11 cellular contexts compared by ENCODE assay signal in the genomic region with DNA sequence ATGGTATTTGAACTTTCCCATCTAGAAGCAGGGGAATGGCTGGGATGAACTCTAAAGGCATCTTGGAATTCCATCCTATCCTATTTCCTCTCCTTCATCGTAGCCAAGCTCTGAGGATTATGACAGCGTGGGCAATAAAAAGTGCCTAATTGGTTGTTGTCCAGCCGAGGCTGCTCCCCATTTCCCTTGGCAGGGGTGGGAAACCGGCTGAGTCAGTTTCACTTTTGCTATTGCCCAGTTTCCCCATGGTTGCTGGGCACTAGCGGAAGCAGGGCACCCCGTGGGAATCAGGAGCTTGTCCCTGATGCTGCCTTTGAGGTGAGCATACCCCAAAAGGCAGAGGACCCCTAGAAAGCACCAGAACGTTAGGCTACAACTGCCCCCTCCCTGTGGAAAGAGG. TPM values are rescaled to one million over a fixed set of nuclear protein-coding genes. Genes with fewer than 3 reads are reported as not detected.
DNase-seq lines count a peak whose midpoint lies in the region; ATAC-seq and TF ChIP-seq lines count a peak whose summit lies in the region.
"Had no signal": no experiment of that assay in that cellular context is flagged by ENCODE, and none has a peak within 500 bp of the region (broad histone marks: within the 10 kb centered on the region; RNA-seq: fewer than 3 reads in every experiment).

No MANE protein-coding gene starts in this region.

- H3K9me3 Mint-ChIP-seq in stimulated activated effector memory CD8-positive, alpha-beta T cell treated with anti-CD3 and anti-CD28 coated beads, Interleukin-12 subunit alpha, Interleukin-12 subunit beta, amount 100 ng/mL, for 72 hours, result no peaks in the 10 kb centered on the region

- peak overlapping the region in 2 of 3 donors; percentile 16 to 44 for H3K9ac ChIP-seq in skeletal muscle tissue (ENCODE audit: low read depth in 1 of 3, low read length in 3 of 3)

- CTCF ChIA-PET in RWPE1 (lab: Yijun Ruan, JAX), result interaction anchor here (0.6 to 6.1 kb wide), 2 partner anchors 40 to 70 kb away, joined by 3 to 78 read pairs; a partner anchor contains a TSS

- H3K27me3 ChIP-seq in skeletal muscle tissue (ENCODE audit: control insufficient read depth in 3 of 3, insufficient read depth in 3 of 3, low read length in 3 of 3), result peaks cover 12 to 32% (median 21%) of the 10 kb centered on the region in 3 donors

- no peaks in the 10 kb centered on the region for H3K36me3 Mint-ChIP-seq in stimulated activated effector memory CD8-positive, alpha-beta T cell treated with anti-CD3 and anti-CD28 coated beads, Interleukin-12 subunit alpha, Interleukin-12 subunit beta, amount 100 ng/mL, for 72 hours

- H3K27ac ChIP-seq in RWPE1 (peak overlapping the region; percentile 50), skeletal muscle tissue (ENCODE audit: low read depth, low read length) (no peak overlapping the region)

- no peak for ATAC-seq in stimulated activated effector memory CD8-positive, alpha-beta T cell treated with anti-CD3 and anti-CD28 coated beads, Interleukin-12 subunit alpha, Interleukin-12 subunit beta, amount 100 ng/mL, for 72 hours

- H3K36me3 ChIP-seq in skeletal muscle tissue (ENCODE audit: control insufficient read depth in 3 of 3, insufficient read depth in 3 of 3, low read length in 3 of 3), result no peaks in the 10 kb centered on the region

- no peak overlapping the region for H3K4me3 Mint-ChIP-seq in stimulated activated effector memory CD8-positive, alpha-beta T cell treated with anti-CD3 and anti-CD28 coated beads, Interleukin-12 subunit alpha, Interleukin-12 subunit beta, amount 100 ng/mL, for 72 hours

- H3K9me3 ChIP-seq in skeletal muscle tissue (ENCODE audit: control insufficient read depth in 3 of 3, low read length in 3 of 3), result no peaks in the 10 kb centered on the region

- no peak for TF ChIP-seq CTCF in RWPE1 (conservative IDR thresholded peaks at IDR 0.05; ENCODE audit: low read depth)

- peaks cover 13% of the 10 kb centered on the region for H3K4me1 Mint-ChIP-seq in stimulated activated effector memory CD8-positive, alpha-beta T cell treated with anti-CD3 and anti-CD28 coated beads, Interleukin-12 subunit alpha, Interleukin-12 subunit beta, amount 100 ng/mL, for 72 hours

- POLR2A ChIA-PET in RWPE1 (lab: Yijun Ruan, JAX; ENCODE audit: low non-redundant PET), result no interaction called here

- peak; percentile 15 for DNase-seq in CD1c-positive myeloid dendritic cell (ENCODE audit: extremely low spot score)
- no peak for DNase-seq in RWPE1 (ENCODE audit: low spot score)
- peak; percentile 44 for DNase-seq in hepatic stellate cell (ENCODE audit: low spot score)
- no peak for DNase-seq in stimulated activated effector memory CD8-positive, alpha-beta T cell treated with anti-CD3 and anti-CD28 coated beads, Interleukin-12 subunit alpha, Interleukin-12 subunit beta, amount 100 ng/mL, for 72 hours (ENCODE audit: low spot score in 2 of 2)
- DNase-seq in inferior parietal cortex (ENCODE audit: extremely low spot score), result no peak
- DNase-seq in NOMO-1 treated with dmso at 0.1 percent for 144 hours (lab: John Stamatoyannopoulos, UW; ENCODE audit: unreplicated experiment), result no peak
- DNase-seq in stimulated activated CD4-positive, alpha-beta T cell treated with anti-CD3 and anti-CD28 coated beads, Interleukin-4, amount 100 ng/mL, for 1 hour, result no peak
- DNase-seq: activated effector memory CD4-positive, alpha-beta T cell treated with anti-CD3 and anti-CD28 coated beads, Interleukin-2, amount 50 U/mL, for 16 hours; cortex of kidney; NCI-H1105 had no signal

- H3K4me3 ChIP-seq in skeletal muscle tissue (ENCODE audit: low read length in 3 of 3), result peak overlapping the region; percentile 35 to 63 (median 41)

- peaks cover 2 to 14% (median 12%) of the 10 kb centered on the region in 3 donors for H3K4me1 ChIP-seq in skeletal muscle tissue (ENCODE audit: control insufficient read depth in 3 of 3, insufficient read depth in 3 of 3, low read length in 3 of 3)

- H3K27ac Mint-ChIP-seq in stimulated activated effector memory CD8-positive, alpha-beta T cell treated with anti-CD3 and anti-CD28 coated beads, Interleukin-12 subunit alpha, Interleukin-12 subunit beta, amount 100 ng/mL, for 72 hours, result no peak overlapping the region

RNA-seq across cellular contexts. Expression of a gene that starts 13.8 kb away (rescaled TPM):
- 0.52 TPM for total RNA-seq in skeletal muscle tissue

RNA-seq across cellular contexts. Expression of a gene that starts 31.3 kb away (rescaled TPM):
- under 0.01 TPM for total RNA-seq in skeletal muscle tissue

RNA-seq across cellular contexts. Expression of a gene that starts 41.2 kb away (rescaled TPM):
- 29.2 TPM for total RNA-seq in skeletal muscle tissue

RNA-seq across cellular contexts. Expression of a gene that starts 50.8 kb away (rescaled TPM):
- not detected for total RNA-seq in skeletal muscle tissue

RNA-seq across cellular contexts. Expression of a gene that starts 50.9 kb away (rescaled TPM):
- 19.8 TPM for total RNA-seq in skeletal muscle tissue

Comparison
In these comparisons a context has a peak if more than half of its experiments do, and no peak if none do; other contexts are left out.
1. DNase-seq: peak in CD1c-positive myeloid dendritic cell (single experiment) and hepatic stellate cell (single experiment); none in RWPE1 (single experiment), stimulated activated effector memory CD8-positive, alpha-beta T cell treated with anti-CD3 and anti-CD28 coated beads, Interleukin-12 subunit alpha, Interleukin-12 subunit beta, amount 100 ng/mL, for 72 hours (0 of 2), inferior parietal cortex (single experiment), NOMO-1 treated with dmso at 0.1 percent for 144 hours (single experiment) and stimulated activated CD4-positive, alpha-beta T cell treated with anti-CD3 and anti-CD28 coated beads, Interleukin-4, amount 100 ng/mL, for 1 hour (single experiment).